Comparison of ENCODE assay signal across 8 cellular contexts in the genomic region with DNA sequence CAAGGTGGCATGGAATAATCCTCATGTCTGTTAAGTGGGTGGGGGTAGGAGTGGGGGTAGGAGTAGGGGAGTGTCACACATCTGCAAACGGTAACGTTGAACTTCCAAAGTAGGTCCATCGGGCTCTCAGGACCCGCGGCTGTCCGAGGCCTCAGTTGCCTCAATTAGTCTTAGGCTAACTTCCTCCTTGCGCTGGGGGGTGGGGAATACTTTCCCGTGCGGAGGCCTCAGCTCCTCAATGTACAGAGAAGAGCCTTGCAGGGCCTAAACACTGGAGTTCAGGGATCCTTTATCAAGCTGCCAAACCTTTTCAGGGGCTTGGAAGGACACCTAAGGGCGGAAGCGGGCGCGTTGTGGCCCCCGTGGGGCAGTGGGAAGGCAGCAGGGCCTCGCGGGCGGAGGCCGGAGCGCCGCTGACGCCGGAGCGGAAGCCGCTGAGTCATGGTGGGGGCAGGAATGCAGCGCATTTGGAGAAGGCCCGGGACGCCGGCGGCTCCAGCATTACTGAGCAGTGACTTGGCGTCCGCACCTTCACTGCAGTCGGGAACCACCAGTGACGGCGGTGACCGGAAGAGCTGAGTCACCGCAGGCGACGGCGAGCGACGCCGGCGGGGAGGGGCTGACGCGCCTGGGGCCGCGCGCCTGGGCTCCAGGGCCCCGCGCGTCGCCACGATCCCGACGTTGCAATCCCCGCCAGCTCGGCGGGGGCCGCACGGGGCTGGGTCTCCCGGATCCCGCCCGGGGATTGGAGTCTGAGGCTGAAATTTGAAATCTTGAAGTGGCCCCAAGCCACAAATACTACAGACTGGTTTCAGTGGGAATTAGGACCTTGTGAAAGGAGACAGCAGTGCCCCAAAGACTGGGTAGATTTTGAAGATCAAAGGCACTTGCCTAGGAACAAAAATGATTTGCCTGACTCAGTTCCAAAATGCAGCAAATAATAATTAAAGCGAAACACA. TPM values are rescaled to one million over a fixed set of nuclear protein-coding genes. Genes with fewer than 3 reads are reported as not detected.
DNase-seq lines count a peak whose midpoint lies in the region; ATAC-seq and TF ChIP-seq lines count a peak whose summit lies in the region.

No MANE protein-coding gene starts in this region.

- H3K4me3 ChIP-seq in esophagus muscularis mucosa (peak overlapping the region; percentile 51 to 61 (median 52)), muscle layer of duodenum (ENCODE audit: low read depth in 1 of 2, low read length in 2 of 2) (peak overlapping the region; percentile 45 to 51)

- H3K36me3 ChIP-seq in esophagus muscularis mucosa, result no peaks in the 10 kb centered on the region
- peaks cover 0 to 4% of the 10 kb centered on the region in 2 donors for H3K36me3 ChIP-seq in muscle layer of duodenum (ENCODE audit: control insufficient read depth in 1 of 2, insufficient read depth in 2 of 2, low read length in 2 of 2)

- no peaks in the 10 kb centered on the region for H3K36me3 Mint-ChIP-seq in activated T-cell treated with anti-CD3 and anti-CD28 coated beads, Interleukin-2, amount 50 U/mL, for 4 hours (ENCODE audit: insufficient read depth)

- intact Hi-C loops in esophagus muscularis mucosa (cut with DNase I), result no loop called here

- peak; percentile 56 for TF ChIP-seq POLR2A in esophagus muscularis mucosa (IDR thresholded peaks at IDR 0.05; ENCODE audit: low read depth)

- peak; percentile 76 for TF ChIP-seq EP300 in esophagus muscularis mucosa (IDR thresholded peaks at IDR 0.05)

- H3K9me3 Mint-ChIP-seq in activated T-cell treated with anti-CD3 and anti-CD28 coated beads, Interleukin-2, amount 50 U/mL, for 4 hours, result no peaks in the 10 kb centered on the region

- H3K9me3 ChIP-seq in esophagus muscularis mucosa, result no peaks in the 10 kb centered on the region
- H3K9me3 ChIP-seq in muscle layer of duodenum (ENCODE audit: control insufficient read depth in 1 of 2, low read length in 2 of 2), result no peaks in the 10 kb centered on the region

- H3K4me1 Mint-ChIP-seq in activated T-cell treated with anti-CD3 and anti-CD28 coated beads, Interleukin-2, amount 50 U/mL, for 4 hours (ENCODE audit: low read depth), result peaks cover 37% of the 10 kb centered on the region

- TF ChIP-seq CTCF in esophagus muscularis mucosa (IDR thresholded peaks at IDR 0.05), result peak in 1 of 3 experiments; percentile 20

- H3K4me1 ChIP-seq in esophagus muscularis mucosa, result peaks cover 26 to 30% (median 27%) of the 10 kb centered on the region in 4 donors
- H3K4me1 ChIP-seq in muscle layer of duodenum (ENCODE audit: control insufficient read depth in 1 of 2, insufficient read depth in 2 of 2, low read length in 2 of 2), result no peaks in the 10 kb centered on the region

- 7% methylated on average over 36 of the region's 64 CpGs for WGBS in esophagus muscularis mucosa

- peak; percentile 78 for DNase-seq in DMS79 treated with DMSO at 0.1 percent for 48 hours (lab: John Stamatoyannopoulos, UW)
- DNase-seq in KG1 (lab: John Stamatoyannopoulos, UW), result peak; percentile 77
- DNase-seq in activated T-cell treated with anti-CD3 and anti-CD28 coated beads, Interleukin-2, amount 50 U/mL, for 4 hours, result peak; percentile 78
- DNase-seq in esophagus muscularis mucosa (ENCODE audit: extremely low spot score), result peak; percentile 97
- DNase-seq in stimulated activated CD8-positive, alpha-beta memory T cell treated with anti-CD3 and anti-CD28 coated beads, Interleukin-7, amount 100 ng/mL, for 1 hour (ENCODE audit: low read depth in 2 of 2), result peak; percentile 55 to 64

- H3K27ac ChIP-seq in esophagus muscularis mucosa (replicated peaks in 1 of 4), result peak overlapping the region; percentile 89 to 99 (median 94)
- peak overlapping the region; percentile 97 for H3K27ac ChIP-seq in muscle layer of duodenum (ENCODE audit: low read length)

- H3K27me3 ChIP-seq in esophagus muscularis mucosa, result no peaks in the 10 kb centered on the region
- H3K27me3 ChIP-seq in muscle layer of duodenum (ENCODE audit: low read depth, low read length), result no peaks in the 10 kb centered on the region

- peak overlapping the region; percentile 70 for H3K4me3 Mint-ChIP-seq in activated T-cell treated with anti-CD3 and anti-CD28 coated beads, Interleukin-2, amount 50 U/mL, for 4 hours

- no peaks in the 10 kb centered on the region for H3K27me3 Mint-ChIP-seq in activated T-cell treated with anti-CD3 and anti-CD28 coated beads, Interleukin-2, amount 50 U/mL, for 4 hours (ENCODE audit: low read depth)

- ATAC-seq in GM21786 (IDR thresholded peaks at IDR 0.05; ENCODE audit: unreplicated experiment), result peak; percentile 95
- peak; percentile 89 to 90 for ATAC-seq in activated T-cell treated with anti-CD3 and anti-CD28 coated beads, Interleukin-2, amount 50 U/mL, for 4 hours

TF ChIP-seq in PFSK-1, 5 proteins besides CTCF, POLR2A, EP300 and RAD21:
- peak; percentile 95 for TF ChIP-seq FOXP2 (optimal IDR thresholded peaks at IDR 0.05; ENCODE audit: borderline replicate concordance, extremely low read depth, extremely low read length, insufficient read depth)
- peak; percentile 71 for TF ChIP-seq POLR2AphosphoS5 (IDR thresholded peaks at IDR 0.05; ENCODE audit: low read depth, low read length)
- TF ChIP-seq, protein P1, sequence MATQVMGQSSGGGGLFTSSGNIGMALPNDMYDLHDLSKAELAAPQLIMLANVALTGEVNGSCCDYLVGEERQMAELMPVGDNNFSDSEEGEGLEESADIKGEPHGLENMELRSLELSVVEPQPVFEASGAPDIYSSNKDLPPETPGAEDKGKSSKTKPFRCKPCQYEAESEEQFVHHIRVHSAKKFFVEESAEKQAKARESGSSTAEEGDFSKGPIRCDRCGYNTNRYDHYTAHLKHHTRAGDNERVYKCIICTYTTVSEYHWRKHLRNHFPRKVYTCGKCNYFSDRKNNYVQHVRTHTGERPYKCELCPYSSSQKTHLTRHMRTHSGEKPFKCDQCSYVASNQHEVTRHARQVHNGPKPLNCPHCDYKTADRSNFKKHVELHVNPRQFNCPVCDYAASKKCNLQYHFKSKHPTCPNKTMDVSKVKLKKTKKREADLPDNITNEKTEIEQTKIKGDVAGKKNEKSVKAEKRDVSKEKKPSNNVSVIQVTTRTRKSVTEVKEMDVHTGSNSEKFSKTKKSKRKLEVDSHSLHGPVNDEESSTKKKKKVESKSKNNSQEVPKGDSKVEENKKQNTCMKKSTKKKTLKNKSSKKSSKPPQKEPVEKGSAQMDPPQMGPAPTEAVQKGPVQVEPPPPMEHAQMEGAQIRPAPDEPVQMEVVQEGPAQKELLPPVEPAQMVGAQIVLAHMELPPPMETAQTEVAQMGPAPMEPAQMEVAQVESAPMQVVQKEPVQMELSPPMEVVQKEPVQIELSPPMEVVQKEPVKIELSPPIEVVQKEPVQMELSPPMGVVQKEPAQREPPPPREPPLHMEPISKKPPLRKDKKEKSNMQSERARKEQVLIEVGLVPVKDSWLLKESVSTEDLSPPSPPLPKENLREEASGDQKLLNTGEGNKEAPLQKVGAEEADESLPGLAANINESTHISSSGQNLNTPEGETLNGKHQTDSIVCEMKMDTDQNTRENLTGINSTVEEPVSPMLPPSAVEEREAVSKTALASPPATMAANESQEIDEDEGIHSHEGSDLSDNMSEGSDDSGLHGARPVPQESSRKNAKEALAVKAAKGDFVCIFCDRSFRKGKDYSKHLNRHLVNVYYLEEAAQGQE (IDR thresholded peaks at IDR 0.05; ENCODE audit: insufficient read depth in 1 of 2, low read depth in 2 of 2, low read length in 2 of 2), result peak; percentile 17 to 25; a peak in 1 of 4 replicates
- TF ChIP-seq TAF1 (IDR thresholded peaks at IDR 0.05; ENCODE audit: borderline replicate concordance, insufficient read depth, low read length), result 0 out of 2 replicates have a peak, but pooled peaks have one; percentile 45
- TF ChIP-seq SIN3A (IDR thresholded peaks at IDR 0.05; ENCODE audit: borderline replicate concordance, insufficient read depth, low read length), result peak; percentile 42; the same call in 1 of the 2 replicates

RNA-seq across cellular contexts. Expression of a gene that starts 20.2 kb away (rescaled TPM):
- 96.8 TPM for polyA plus RNA-seq in PFSK-1 (2012; ENCODE audit: insufficient read length, low read depth)
- total RNA-seq in activated T-cell treated with anti-CD3 and anti-CD28 coated beads, Interleukin-2, amount 50 U/mL, for 4 hours, result 100 to 1,000 TPM; 170 to 189 (median 175) TPM
- total RNA-seq in esophagus muscularis mucosa, result 100 to 1,000 TPM; 131 to 186 (median 150) TPM

RNA-seq across cellular contexts. Expression of a gene that starts 49.8 kb away (rescaled TPM):
- polyA plus RNA-seq in PFSK-1 (2012; ENCODE audit: insufficient read length, low read depth), result 14.5 TPM
- 10 to 100 TPM; 17.6 to 21.6 (median 18.0) TPM for total RNA-seq in activated T-cell treated with anti-CD3 and anti-CD28 coated beads, Interleukin-2, amount 50 U/mL, for 4 hours
- total RNA-seq in esophagus muscularis mucosa, result 10 to 100 TPM; 13.3 to 21.1 (median 17.4) TPM

Comparison
In these comparisons a context has a peak if more than half of its experiments do, and no peak if none do; other contexts are left out.
1. Peak in every context shown above with its lines: DNase-seq, ATAC-seq, H3K4me3 ChIP-seq and H3K27ac ChIP-seq.